22 cellular contexts compared by ENCODE assay signal in genomic region chrX:124829930-124830329, GRCh38.
DNase-seq lines count a peak whose midpoint lies in the region; ATAC-seq and TF ChIP-seq lines count a peak whose summit lies in the region.
"Had no signal": no experiment of that assay in that cellular context is flagged by ENCODE, and none has a peak within 500 bp of the region (broad histone marks: within the 10 kb centered on the region; RNA-seq: fewer than 3 reads in every experiment).

No MANE protein-coding gene starts in this region.

- intact Hi-C loops in activated CD4-positive, alpha-beta memory T cell treated with anti-CD3 and anti-CD28 coated beads for 36 hours (cut with micrococcal nuclease): no loop called here
- intact Hi-C loops in cardiac septum (cut with DNase I): no loop called here

- DNase-seq in activated CD4-positive, alpha-beta memory T cell treated with anti-CD3 and anti-CD28 coated beads for 36 hours: peak; percentile 9
- DNase-seq in activated CD4-positive, alpha-beta memory T cell treated with anti-CD3 and anti-CD28 coated beads, Interleukin-2, amount 10 ng/mL, durations not matched to agents 7 days and 5 days: no peak
- DNase-seq in NB4 (ENCODE audit: low read depth) (peak; percentile 16), epithelial cell of esophagus (ENCODE audit: low read depth) (peak; percentile 39), cardiac septum (ENCODE audit: low spot score) (no peak), AG08396 (ENCODE audit: low spot score) (no peak)
- no peak for DNase-seq in effector memory CD8-positive, alpha-beta T cell
- DNase-seq: activated CD4-positive, alpha-beta T cell treated with anti-CD3 and anti-CD28 coated beads for 1 hour; activated CD8-positive, alpha-beta memory T cell treated with anti-CD3 and anti-CD28 coated beads, Interleukin-2, amount 50 U/mL, for 4 hours; activated naive CD4-positive, alpha-beta T cell treated with anti-CD3 and anti-CD28 coated beads, Interleukin-2, amount 50 U/mL, for 16 hours; Calu3; effector memory CD4-positive, alpha-beta T cell; naive B cell; NCI-H1694; NCI-H2171 treated with DMSO at 0.1 percent for 48 hours; retina; SHP77; SW 1271 had no signal

- peak; percentile 68 for ATAC-seq in GM18867 (IDR thresholded peaks at IDR 0.05; ENCODE audit: unreplicated experiment)
- no peak for ATAC-seq in effector memory CD8-positive, alpha-beta T cell (replicated peaks)
- ATAC-seq: A549 had no signal

- H3K4me3 Mint-ChIP-seq in activated CD4-positive, alpha-beta memory T cell treated with anti-CD3 and anti-CD28 coated beads for 36 hours: no peak overlapping the region
- no peak overlapping the region for H3K4me3 Mint-ChIP-seq in activated CD4-positive, alpha-beta memory T cell treated with anti-CD3 and anti-CD28 coated beads, Interleukin-2, amount 10 ng/mL, durations not matched to agents 7 days and 5 days
- H3K4me3 Mint-ChIP-seq in effector memory CD8-positive, alpha-beta T cell: no peak overlapping the region
- H3K4me3 Mint-ChIP-seq: memory B cell had no signal

- no peak for TF ChIP-seq POLR2A in NB4 (IDR thresholded peaks at IDR 0.05; ENCODE audit: extremely low read depth, insufficient read length)

- H3K4me1 Mint-ChIP-seq in activated CD4-positive, alpha-beta memory T cell treated with anti-CD3 and anti-CD28 coated beads for 36 hours (ENCODE audit: low read depth): peaks cover 13% of the 10 kb centered on the region
- peaks cover 8% of the 10 kb centered on the region for H3K4me1 Mint-ChIP-seq in activated CD4-positive, alpha-beta memory T cell treated with anti-CD3 and anti-CD28 coated beads, Interleukin-2, amount 10 ng/mL, durations not matched to agents 7 days and 5 days
- H3K4me1 Mint-ChIP-seq in effector memory CD8-positive, alpha-beta T cell (ENCODE audit: low read depth in 2 of 2): peaks cover 1 to 7% of the 10 kb centered on the region in 2 donors
- H3K4me1 Mint-ChIP-seq: memory B cell had no signal

- H3K27me3 Mint-ChIP-seq in activated CD4-positive, alpha-beta memory T cell treated with anti-CD3 and anti-CD28 coated beads for 36 hours: no peaks in the 10 kb centered on the region
- no peaks in the 10 kb centered on the region for H3K27me3 Mint-ChIP-seq in activated CD4-positive, alpha-beta memory T cell treated with anti-CD3 and anti-CD28 coated beads, Interleukin-2, amount 10 ng/mL, durations not matched to agents 7 days and 5 days
- peaks cover 0 to 5% of the 10 kb centered on the region in 2 donors for H3K27me3 Mint-ChIP-seq in effector memory CD8-positive, alpha-beta T cell
- H3K27me3 Mint-ChIP-seq: memory B cell, naive B cell had no signal

- H3K4me3 ChIP-seq in NB4 (ENCODE audit: low read depth, low read length) (no peak overlapping the region), epithelial cell of esophagus (ENCODE audit: low read length) (no peak overlapping the region)
- H3K4me3 ChIP-seq: A549; BLaER1 treated with 17β-estradiol and CSF1 and Interleukin-3, amounts not matched to agents 10 nM and 100 nM had no signal

- CTCF ChIA-PET in activated CD4-positive, alpha-beta memory T cell treated with anti-CD3 and anti-CD28 coated beads for 36 hours (lab: Charles Lee): no interaction called here
- CTCF ChIA-PET in activated CD4-positive, alpha-beta memory T cell treated with anti-CD3 and anti-CD28 coated beads, Interleukin-2, amount 10 ng/mL, durations not matched to agents 7 days and 5 days (lab: Charles Lee): no interaction called here

- H3K36me3 Mint-ChIP-seq in activated CD4-positive, alpha-beta memory T cell treated with anti-CD3 and anti-CD28 coated beads for 36 hours: no peaks in the 10 kb centered on the region
- no peaks in the 10 kb centered on the region for H3K36me3 Mint-ChIP-seq in activated CD4-positive, alpha-beta memory T cell treated with anti-CD3 and anti-CD28 coated beads, Interleukin-2, amount 10 ng/mL, durations not matched to agents 7 days and 5 days (ENCODE audit: low read depth)
- no peaks in the 10 kb centered on the region for H3K36me3 Mint-ChIP-seq in effector memory CD8-positive, alpha-beta T cell (ENCODE audit: insufficient read depth)
- H3K36me3 Mint-ChIP-seq: memory B cell, naive B cell had no signal

- POLR2A ChIA-PET in activated CD4-positive, alpha-beta memory T cell treated with anti-CD3 and anti-CD28 coated beads for 36 hours (lab: Charles Lee): no interaction called here
- POLR2A ChIA-PET in activated CD4-positive, alpha-beta memory T cell treated with anti-CD3 and anti-CD28 coated beads, Interleukin-2, amount 10 ng/mL, durations not matched to agents 7 days and 5 days (lab: Charles Lee): no interaction called here

- H3K27ac Mint-ChIP-seq in activated CD4-positive, alpha-beta memory T cell treated with anti-CD3 and anti-CD28 coated beads for 36 hours: no peak overlapping the region
- no peak overlapping the region for H3K27ac Mint-ChIP-seq in activated CD4-positive, alpha-beta memory T cell treated with anti-CD3 and anti-CD28 coated beads, Interleukin-2, amount 10 ng/mL, durations not matched to agents 7 days and 5 days
- H3K27ac Mint-ChIP-seq in effector memory CD8-positive, alpha-beta T cell: peak overlapping the region in 1 of 2 donors; percentile 18
- H3K27ac Mint-ChIP-seq: memory B cell, naive B cell had no signal

- no peak for TF ChIP-seq CTCF in NB4 (IDR thresholded peaks at IDR 0.05; ENCODE audit: low read depth, low read length)
- TF ChIP-seq CTCF in epithelial cell of esophagus (IDR thresholded peaks at IDR 0.05; ENCODE audit: insufficient read depth, low read depth, low read length, missing control alignments): no peak

- H3K9me3 Mint-ChIP-seq in activated CD4-positive, alpha-beta memory T cell treated with anti-CD3 and anti-CD28 coated beads for 36 hours: no peaks in the 10 kb centered on the region
- no peaks in the 10 kb centered on the region for H3K9me3 Mint-ChIP-seq in activated CD4-positive, alpha-beta memory T cell treated with anti-CD3 and anti-CD28 coated beads, Interleukin-2, amount 10 ng/mL, durations not matched to agents 7 days and 5 days
- H3K9me3 Mint-ChIP-seq in effector memory CD8-positive, alpha-beta T cell: no peaks in the 10 kb centered on the region
- H3K9me3 Mint-ChIP-seq: memory B cell had no signal

Comparison
In these comparisons a context has a peak if more than half of its experiments do, and no peak if none do; other contexts are left out.
1. DNase-seq: peak in activated CD4-positive, alpha-beta memory T cell treated with anti-CD3 and anti-CD28 coated beads for 36 hours (single experiment), NB4 (single experiment) and epithelial cell of esophagus (single experiment); none in activated CD4-positive, alpha-beta memory T cell treated with anti-CD3 and anti-CD28 coated beads, Interleukin-2, amount 10 ng/mL, durations not matched to agents 7 days and 5 days (single experiment), effector memory CD8-positive, alpha-beta T cell (0 of 3), cardiac septum (single experiment) and AG08396 (single experiment).